1 cellular context compared by ENCODE assay signal in the genomic region with DNA sequence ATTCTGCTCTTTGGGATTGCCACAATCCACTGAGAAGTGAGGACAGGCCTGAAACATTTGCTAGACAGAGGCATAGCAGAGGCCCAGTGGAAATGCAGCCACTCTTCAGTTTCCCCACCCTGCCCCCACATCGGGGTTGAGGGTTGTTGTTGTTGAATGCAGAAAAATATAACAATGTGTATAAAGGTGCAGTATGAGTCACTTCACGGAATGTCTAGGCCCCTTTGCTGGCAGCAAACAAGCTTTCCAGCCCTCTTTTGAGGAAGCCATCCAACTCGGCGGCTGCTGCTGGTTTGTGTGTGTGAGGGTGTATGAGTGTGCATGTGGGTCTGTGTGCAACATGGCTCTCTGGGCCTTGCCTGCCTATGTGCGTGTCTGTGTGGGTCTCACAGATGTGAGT.
TF ChIP-seq lines count a peak whose summit lies in the region.

No MANE protein-coding gene starts in this region.

TF ChIP-seq in endothelial cell of umbilical vein, 7 proteins besides CTCF, POLR2A, EP300 and RAD21 (continued from another document):
- TF ChIP-seq JUN (IDR thresholded peaks at IDR 0.05; ENCODE audit: borderline replicate concordance, insufficient read depth, insufficient read length, low read depth) (peak; percentile 73), POLR2AphosphoS5 (IDR thresholded peaks at IDR 0.05; ENCODE audit: insufficient read depth, low read depth, low read length) (peak; percentile 39), GATA2 (IDR thresholded peaks at IDR 0.05; ENCODE audit: insufficient read depth, insufficient read length, low read depth, low read length) (no peak)
- TF ChIP-seq, protein P1, sequence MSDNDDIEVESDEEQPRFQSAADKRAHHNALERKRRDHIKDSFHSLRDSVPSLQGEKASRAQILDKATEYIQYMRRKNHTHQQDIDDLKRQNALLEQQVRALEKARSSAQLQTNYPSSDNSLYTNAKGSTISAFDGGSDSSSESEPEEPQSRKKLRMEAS (IDR thresholded peaks at IDR 0.05; ENCODE audit: insufficient read depth, insufficient read length) = no peak
